Comparison of ENCODE assay signal across 13 cellular contexts in the genomic region with DNA sequence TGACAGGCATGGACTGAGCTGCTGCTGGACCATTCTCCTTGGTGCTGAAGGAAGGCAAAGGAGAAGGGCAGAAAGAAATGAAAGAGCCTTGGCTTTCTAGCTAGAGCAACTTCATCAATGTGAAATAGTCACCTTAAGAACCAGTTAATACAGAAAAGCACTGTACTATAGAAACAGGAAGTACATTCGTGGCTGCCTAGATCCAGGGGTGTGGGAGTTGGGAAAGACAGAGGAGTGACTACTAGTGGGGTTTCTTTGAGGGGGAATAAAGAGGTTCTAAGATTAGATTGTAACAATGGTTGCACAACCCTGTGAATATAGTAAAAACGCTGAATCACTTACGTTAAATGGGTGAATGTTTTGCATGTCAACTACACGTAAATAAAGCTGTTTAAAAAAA. TPM values are rescaled to one million over a fixed set of nuclear protein-coding genes. Genes with fewer than 3 reads are reported as not detected.
"Had no signal": no experiment of that assay in that cellular context is flagged by ENCODE, and none has a peak within 500 bp of the region (broad histone marks: within the 10 kb centered on the region; RNA-seq: fewer than 3 reads in every experiment).

No MANE protein-coding gene starts in this region.

RNA-seq across cellular contexts. Expression of gene C22orf42, which starts 8.5 kb away (rescaled TPM):
- total RNA-seq: activated B cell treated with CpG ODN at 0.5 μM for 24 hours; activated CD4-positive, alpha-beta memory T cell treated with anti-CD3 and anti-CD28 coated beads, Interleukin-2, amount 10 ng/mL, durations not matched to agents 7 days and 5 days; activated CD8-positive, alpha-beta memory T cell treated with anti-CD3 and anti-CD28 coated beads, Interleukin-2, amount 10 ng/mL, durations not matched to agents 7 days and 5 days; activated naive CD8-positive, alpha-beta T cell treated with anti-CD3 and anti-CD28 coated beads for 36 hours; activated T-helper 17 cell treated with anti-CD3 and anti-CD28 coated beads, Interleukin-2, amount 50 U/mL, for 72 hours; aorta; MCF 10A; OCI-LY7; PC-9; Right ventricle myocardium inferior; SJCRH30; T-cell; T-helper 17 cell had no signal
- polyA plus RNA-seq: aorta had no signal

RNA-seq across cellular contexts. Expression of gene RFPL2, which starts 54.3 kb away (rescaled TPM):
- total RNA-seq: activated B cell treated with CpG ODN at 0.5 μM for 24 hours; activated naive CD8-positive, alpha-beta T cell treated with anti-CD3 and anti-CD28 coated beads for 36 hours; aorta; MCF 10A; OCI-LY7; PC-9; Right ventricle myocardium inferior; SJCRH30 had no signal
- polyA plus RNA-seq: aorta had no signal
